ENCODE assay signal across 16 cellular contexts in the genomic region with DNA sequence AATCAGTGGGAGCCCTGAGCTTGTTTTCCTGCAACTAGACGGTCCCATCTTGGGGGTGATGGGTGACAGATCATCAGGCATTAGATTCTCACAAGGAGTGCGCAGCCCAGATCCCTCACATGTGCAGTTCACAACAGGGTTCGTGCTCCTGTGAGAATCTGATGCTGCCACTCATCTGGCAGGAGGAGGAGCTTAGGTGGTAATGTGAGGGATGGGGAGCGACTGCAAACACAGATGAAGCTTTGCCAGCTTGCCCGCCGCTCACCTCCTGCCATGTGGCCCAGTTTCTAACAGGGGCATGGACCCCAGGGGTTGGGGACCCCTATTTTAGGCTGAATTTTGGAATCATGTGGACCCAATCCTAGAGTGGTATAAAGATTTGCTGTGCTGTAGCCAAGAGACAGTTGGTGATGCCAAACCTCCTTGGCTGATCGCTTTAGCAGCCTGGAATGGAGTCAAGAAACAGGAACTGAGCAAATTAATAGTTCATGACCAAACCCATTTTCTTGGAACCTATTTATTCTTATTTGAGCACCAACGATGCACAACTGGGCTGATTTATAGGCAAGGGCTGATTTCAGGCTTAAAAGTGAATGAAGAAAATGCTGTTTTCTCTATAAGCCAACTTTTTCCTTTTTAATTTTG. TPM values are rescaled to one million over a fixed set of nuclear protein-coding genes. Genes with fewer than 3 reads are reported as not detected.
DNase-seq lines count a peak whose midpoint lies in the region; ATAC-seq, FAIRE-seq and TF ChIP-seq lines count a peak whose summit lies in the region.
"Had no signal": no experiment of that assay in that cellular context is flagged by ENCODE, and none has a peak within 500 bp of the region (broad histone marks: within the 10 kb centered on the region; RNA-seq: fewer than 3 reads in every experiment).

No MANE protein-coding gene starts in this region.

- no peak overlapping the region for H2BK15ac ChIP-seq in mesenchymal stem cell (ENCODE audit: low read depth, poor library complexity, severe bottlenecking)

- CTCF ChIA-PET in CD4-positive, alpha-beta memory T cell (lab: Charles Lee; ENCODE audit: partially characterized antibody): interaction anchor here (1.1 to 1.5 kb wide), 3 partner anchors 8 to 640 kb away, joined by 3 to 10 read pairs (median 4); a partner anchor contains a TSS
- CTCF ChIA-PET in GM12878 (lab: Yijun Ruan, JAX): interaction anchor here (0.9 to 1.7 kb wide), 2 partner anchors 10 to 27 kb away, joined by 3 read pairs; no protein-coding TSS in a partner anchor

- H3K9me3 ChIP-seq in CD4-positive, alpha-beta memory T cell (ENCODE audit: control insufficient read depth in 1 of 2, low read length in 2 of 2): no peaks in the 10 kb centered on the region
- H3K9me3 ChIP-seq in GM12878 (replicated peaks; ENCODE audit: control insufficient read depth, insufficient read depth, low read length): no peaks in the 10 kb centered on the region
- no peaks in the 10 kb centered on the region for H3K9me3 ChIP-seq in mesenchymal stem cell (ENCODE audit: control insufficient read depth, low read length)
- H3K9me3 ChIP-seq: SJSA1 had no signal

- H4K20me1 ChIP-seq in GM12878 (ENCODE audit: control insufficient read depth, insufficient read depth): no peaks in the 10 kb centered on the region

- H3K36me3 Mint-ChIP-seq in CD4-positive, alpha-beta memory T cell: peaks cover 51 to 66% of the 10 kb centered on the region in 2 donors

- H3K4me1 ChIP-seq in CD4-positive, alpha-beta memory T cell (ENCODE audit: insufficient read depth, low read length): peaks cover 23% of the 10 kb centered on the region
- H3K4me1 ChIP-seq in GM12878 (ENCODE audit: control insufficient read depth, insufficient read depth, low read length): no peaks in the 10 kb centered on the region; the same call in 1 of the 2 replicates
- no peaks in the 10 kb centered on the region for H3K4me1 ChIP-seq in mesenchymal stem cell (ENCODE audit: control insufficient read depth, insufficient read depth, low read depth, low read length)

- BruUV-seq in GM12878 (replicated peaks; lab: Mats Ljungman, UMichigan): no TSS peak

- no peak overlapping the region for H3K4me2 ChIP-seq in GM12878 (ENCODE audit: control insufficient read depth, insufficient read depth)
- H3K4me2 ChIP-seq in mesenchymal stem cell (ENCODE audit: low read length, poor library complexity, severe bottlenecking): no peak overlapping the region

- H3K27ac ChIP-seq in CD4-positive, alpha-beta memory T cell (ENCODE audit: low read depth, low read length): no peak overlapping the region
- no peak overlapping the region for H3K27ac ChIP-seq in GM12878 (ENCODE audit: control insufficient read depth, insufficient read depth)
- H3K27ac ChIP-seq in mesenchymal stem cell (ENCODE audit: low read length, poor library complexity, severe bottlenecking): no peak overlapping the region
- H3K27ac ChIP-seq: RWPE1, SJSA1 had no signal

- RAD21 ChIA-PET in GM12878 (lab: Charles Lee; ENCODE audit: unreplicated experiment): interaction anchor here (0.6 to 2.4 kb wide), 2 partner anchors 33 to 79 kb away, joined by 4 to 8 read pairs; no protein-coding TSS in a partner anchor

- H2BK120ac ChIP-seq in mesenchymal stem cell (ENCODE audit: low read depth, low read length): no peak overlapping the region

- H3K4ac ChIP-seq in mesenchymal stem cell (ENCODE audit: low read depth in 1 of 2, low read length in 2 of 2): no peak overlapping the region

- SMC1A ChIA-PET in GM12878 (lab: Charles Lee; ENCODE audit: uncharacterized antibody, unreplicated experiment): interaction anchor here (1.0 kb wide), 1 partner anchor 17 kb away, joined by 3 read pairs; no protein-coding TSS in a partner anchor

- no peak for TF ChIP-seq POLR2A in GM12878 (IDR thresholded peaks at IDR 0.05; ENCODE audit: low read depth, low read length)

- no peaks in the 10 kb centered on the region for H3K27me3 ChIP-seq in CD4-positive, alpha-beta memory T cell (ENCODE audit: insufficient read depth, low read length)
- H3K27me3 ChIP-seq in GM12878 (replicated peaks in 1 of 2; ENCODE audit: control insufficient read depth in 2 of 2, insufficient read depth in 2 of 2, low read length in 1 of 2) (no peaks in the 10 kb centered on the region), mesenchymal stem cell (ENCODE audit: control insufficient read depth in 1 of 2, insufficient read depth in 1 of 2, low read length in 2 of 2) (no peaks in the 10 kb centered on the region)
- H3K27me3 ChIP-seq: SJSA1 had no signal

- no peak overlapping the region for H4K8ac ChIP-seq in mesenchymal stem cell (ENCODE audit: low read length)

- in situ Hi-C loops in G401 (cut with HindIII; ENCODE audit: low sequenced_read_pairs): no loop called here
- in situ Hi-C loops in GM12878 (cut with MboI): no loop called here

- intact Hi-C loops in CD4-positive, alpha-beta memory T cell (cut with micrococcal nuclease): no loop called here
- intact Hi-C loops in GM12878 (cut with micrococcal nuclease; ENCODE audit: unreplicated experiment): loop anchor here (10.0 kb wide), 1 partner anchor 307 kb away; a partner anchor contains a TSS

- no peak for DNase-seq in CD4-positive, alpha-beta memory T cell
- DNase-seq in G401 (ENCODE audit: low spot score) (peak; percentile 81), GM12878 (ENCODE audit: low read depth, low spot score) (no peak), mesenchymal stem cell (no peak), SW480 (ENCODE audit: low spot score) (no peak), kidney glomerular epithelial cell (lab: John Stamatoyannopoulos, UW) (no peak), DMS79 (lab: John Stamatoyannopoulos, UW) (no peak)
- DNase-seq: CD4-positive, alpha-beta T cell; NCI-H1417 treated with DMSO at 0.1 percent for 48 hours; NCI-H2029; NCI-H526; NK-92 treated with Interleukin-12 subunit alpha and Interleukin-12 subunit beta, amount 100 ng/mL, for 24 hours had no signal

- no peaks in the 10 kb centered on the region for H3K27me3 Mint-ChIP-seq in CD4-positive, alpha-beta memory T cell
- H3K27me3 Mint-ChIP-seq: B cell; CD4-positive, alpha-beta T cell had no signal

- no peak overlapping the region for H3K18ac ChIP-seq in mesenchymal stem cell (ENCODE audit: low read depth in 1 of 2, low read length in 2 of 2)

- peaks cover 46% of the 10 kb centered on the region for H3K36me3 ChIP-seq in CD4-positive, alpha-beta memory T cell (ENCODE audit: insufficient read depth, low read length)
- peaks cover 12 to 21% of the 10 kb centered on the region in 2 experiments for H3K36me3 ChIP-seq in GM12878 (ENCODE audit: control insufficient read depth in 2 of 2, insufficient read depth in 2 of 2, low read length in 1 of 2)
- peaks cover 27 to 93% of the 10 kb centered on the region in 2 experiments for H3K36me3 ChIP-seq in mesenchymal stem cell (ENCODE audit: control insufficient read depth in 1 of 2, insufficient read depth in 2 of 2, low read depth in 1 of 2, low read length in 2 of 2)

- POLR2A ChIA-PET in CD4-positive, alpha-beta memory T cell (lab: Charles Lee; ENCODE audit: partially characterized antibody): interaction anchor here (1.0 kb wide), 1 partner anchor 27 kb away, joined by 3 read pairs; no protein-coding TSS in a partner anchor
- POLR2A ChIA-PET in GM12878 (lab: Charles Lee): no interaction called here

- no peak overlapping the region for H3K14ac ChIP-seq in mesenchymal stem cell (ENCODE audit: low read length in 2 of 2)

- H3K23ac ChIP-seq in mesenchymal stem cell (ENCODE audit: low read length in 2 of 2): no peak overlapping the region

- TF ChIP-seq RAD21 in GM12878 (IDR thresholded peaks at IDR 0.05; ENCODE audit: insufficient read depth, low read depth, low read length): no peak

- no peak for TF ChIP-seq CTCF in GM12878 (IDR thresholded peaks at IDR 0.05 in 2 of 3, conservative IDR thresholded peaks at IDR 0.05 in 1 of 3; ENCODE audit: control insufficient read depth in 2 of 3, extremely low read depth in 1 of 3, insufficient read depth in 1 of 3, low read depth in 3 of 3, low read length in 3 of 3)

- FAIRE-seq in GM12878 (lab: Jason Lieb, UNC): peak; percentile 31
- FAIRE-seq: HepG2 had no signal

- H2BK12ac ChIP-seq in mesenchymal stem cell (ENCODE audit: low read length in 2 of 2): no peak overlapping the region

- ATAC-seq in GM12878: no peak
- ATAC-seq: HepG2 had no signal

- no peak overlapping the region for H3K4me3 Mint-ChIP-seq in CD4-positive, alpha-beta memory T cell
- H3K4me3 Mint-ChIP-seq: B cell; CD4-positive, alpha-beta T cell had no signal

- H3K4me1 Mint-ChIP-seq in CD4-positive, alpha-beta memory T cell: peaks cover 21 to 35% (median 28%) of the 10 kb centered on the region in 4 donors

- H2BK5ac ChIP-seq in mesenchymal stem cell (ENCODE audit: low read depth, low read length, poor library complexity, severe bottlenecking): no peak overlapping the region

- no peak overlapping the region for H2AFZ ChIP-seq in GM12878 (ENCODE audit: control insufficient read depth, low read depth, low read length)
- H2AFZ ChIP-seq in mesenchymal stem cell (ENCODE audit: low read depth, low read length): no peak overlapping the region

- WGBS in GM12878 (ENCODE audit: insufficient coverage, insufficient replicate concordance, low lambda C conversion rate, missing lambda C conversion rate): 76% methylated on average over 8 of the region's 8 CpGs
- 98% methylated on average over 8 of the region's 8 CpGs for WGBS in mesenchymal stem cell

- no peak overlapping the region for H2AK5ac ChIP-seq in mesenchymal stem cell (ENCODE audit: low read length, severe bottlenecking)

- no peak overlapping the region for H4K91ac ChIP-seq in mesenchymal stem cell (ENCODE audit: low read length)

- no peaks in the 10 kb centered on the region for H3K9me3 Mint-ChIP-seq in CD4-positive, alpha-beta memory T cell
- H3K9me3 Mint-ChIP-seq: CD4-positive, alpha-beta T cell had no signal

- no peaks in the 10 kb centered on the region for H3K79me2 ChIP-seq in GM12878 (ENCODE audit: control insufficient read depth, insufficient read depth, low read length)

- peak overlapping the region in 5 of 7 donors; percentile 29 to 75 (median 60) for H3K27ac Mint-ChIP-seq in CD4-positive, alpha-beta memory T cell
- H3K27ac Mint-ChIP-seq: B cell had no signal

- peaks cover 10% of the 10 kb centered on the region for H3K79me1 ChIP-seq in mesenchymal stem cell (replicated peaks; ENCODE audit: low read length, poor library complexity, severe bottlenecking)

- no peak overlapping the region for H3K4me3 ChIP-seq in CD4-positive, alpha-beta memory T cell (ENCODE audit: low read length in 2 of 2)
- no peak overlapping the region for H3K4me3 ChIP-seq in GM12878
- H3K4me3 ChIP-seq in mesenchymal stem cell (ENCODE audit: insufficient read depth in 1 of 2, low read depth in 1 of 2, low read length in 2 of 2): no peak overlapping the region
- H3K4me3 ChIP-seq: SJSA1 had no signal

- TF ChIP-seq EP300 in GM12878 (IDR thresholded peaks at IDR 0.05; ENCODE audit: borderline replicate concordance in 1 of 2, control insufficient read depth in 1 of 2, low read depth in 2 of 2, low read length in 2 of 2): no peak

- no peak overlapping the region for H3K9ac ChIP-seq in GM12878 (ENCODE audit: control insufficient read depth, insufficient read depth, low read length)
- H3K9ac ChIP-seq in mesenchymal stem cell (ENCODE audit: low read length): peak overlapping the region; percentile 1

RNA-seq across cellular contexts. Expression of a gene that starts 25.7 kb away (rescaled TPM):
- total RNA-seq in CD4-positive, alpha-beta memory T cell: 10 to 100 TPM; 74.3 to 83.9 TPM
- polyA plus RNA-seq in CD4-positive, alpha-beta memory T cell: 10 to 100 TPM; 13.3 to 28.7 TPM
- 12.7 and 30.4 TPM in 2 replicates for total RNA-seq in G401 (2014; rRNA removed; shearing (Covaris generic))
- total RNA-seq in GM12878 (2013; cell fraction: nucleolus; rRNA removed): 183 and 196 TPM in 2 replicates
- total RNA-seq in GM12878 (2014; rRNA removed) (52.2 and 58.5 TPM in 2 replicates), GM12878 (2014; rRNA removed; fragmentation: Illumina TruSeq; extraction: Trizol) (46.1 and 48.3 TPM in 2 replicates), GM12878 (2021) (59.9 and 61.4 TPM in 2 replicates)
- polyA plus RNA-seq in GM12878 (2011; ENCODE audit: low read depth): 12.5 TPM
- polyA plus RNA-seq in GM12878 (2011; rRNA removed) (75.6 and 82.5 TPM in 2 replicates), GM12878 (2014; fragmentation: Illumina TruSeq; extraction: Trizol) (50.8 and 52.3 TPM in 2 replicates), GM12878 (2014; fragmentation: Nextera tagmentation; extraction: Ambion mirVana) (10 to 100 TPM; 18.8 to 23.9 TPM), GM12878 (2014; rRNA removed) (60.1 and 63.6 TPM in 2 replicates), GM12878 (2016; fragmentation: Nextera tagmentation; extraction: Ambion mirVana) (10 to 100 TPM; 37.0 to 37.5 TPM)
- 55.7 and 55.9 TPM in 2 replicates for polyA plus RNA-seq in GM12878 (2011; cell fraction: cytosol; rRNA removed)
- 97.5 and 102 TPM in 2 replicates for polyA plus RNA-seq in GM12878 (2011; cell fraction: nucleus; rRNA removed)
- polyA plus RNA-seq in GM12878 (2012): 17.6 and 19.7 TPM in 2 replicates
- 55.0 and 62.3 TPM in 2 replicates for polyA minus RNA-seq in GM12878 (2011; rRNA and poly(A)+ RNA removed)
- 17.0 and 20.3 TPM in 2 replicates for polyA minus RNA-seq in GM12878 (2011; cell fraction: cytosol; rRNA and poly(A)+ RNA removed)
- 69.2 and 114 TPM in 2 replicates for polyA minus RNA-seq in GM12878 (2011; cell fraction: nucleus; rRNA and poly(A)+ RNA removed)
- 42.3 TPM for polyA plus RNA-seq in mesenchymal stem cell (2013, experiment 1 of 2)
- 40.8 TPM for polyA plus RNA-seq in mesenchymal stem cell (2013, experiment 2 of 2)
